In genomic region chr10:15369642-15370211, GRCh38 we compare ENCODE assay signal across 8 cellular contexts. TPM values are rescaled to one million over a fixed set of nuclear protein-coding genes. Genes with fewer than 3 reads are reported as not detected.
DNase-seq lines count a peak whose midpoint lies in the region; ATAC-seq and TF ChIP-seq lines count a peak whose summit lies in the region.

No MANE protein-coding gene starts in this region.

- H3K9me3 Mint-ChIP-seq in dendritic cell treated with granulocyte-macrophage colony-stimulating factor and Interleukin-4, amounts not matched to agents 40 ng/mL and 50 ng/mL, for 4 days: no peaks in the 10 kb centered on the region
- peaks cover 3% of the 10 kb centered on the region for H3K9me3 Mint-ChIP-seq in memory B cell
- H3K9me3 Mint-ChIP-seq in type B pancreatic cell: peaks cover 4% of the 10 kb centered on the region

- H3K9me3 ChIP-seq in MG63: no peaks in the 10 kb centered on the region

- intact Hi-C loops in dendritic cell treated with granulocyte-macrophage colony-stimulating factor and Interleukin-4, amounts not matched to agents 40 ng/mL and 50 ng/mL, for 4 days (cut with micrococcal nuclease): no loop called here

- no peak for TF ChIP-seq CTCF in type B pancreatic cell (conservative IDR thresholded peaks at IDR 0.05)

- ATAC-seq in memory B cell (ENCODE audit: low read depth) (no peak), GM18870 (IDR thresholded peaks at IDR 0.05; ENCODE audit: unreplicated experiment) (no peak), HG03520 (IDR thresholded peaks at IDR 0.05; ENCODE audit: unreplicated experiment) (no peak), HG02610 (IDR thresholded peaks at IDR 0.05; ENCODE audit: unreplicated experiment) (no peak)

- H3K4me1 Mint-ChIP-seq in dendritic cell treated with granulocyte-macrophage colony-stimulating factor and Interleukin-4, amounts not matched to agents 40 ng/mL and 50 ng/mL, for 4 days (ENCODE audit: low read depth): no peaks in the 10 kb centered on the region
- peaks cover 10% of the 10 kb centered on the region for H3K4me1 Mint-ChIP-seq in memory B cell
- H3K4me1 Mint-ChIP-seq in type B pancreatic cell (ENCODE audit: unreplicated experiment): peaks cover 33% of the 10 kb centered on the region

- H3K36me3 ChIP-seq in MG63: peaks cover 10% of the 10 kb centered on the region; the same call in 1 of the 2 replicates

- H3K27ac Mint-ChIP-seq in dendritic cell treated with granulocyte-macrophage colony-stimulating factor and Interleukin-4, amounts not matched to agents 40 ng/mL and 50 ng/mL, for 4 days: no peak overlapping the region
- H3K27ac Mint-ChIP-seq in memory B cell (no peak overlapping the region), type B pancreatic cell (peak overlapping the region; percentile 89)

- H3K27me3 Mint-ChIP-seq in dendritic cell treated with granulocyte-macrophage colony-stimulating factor and Interleukin-4, amounts not matched to agents 40 ng/mL and 50 ng/mL, for 4 days: peaks cover 74% of the 10 kb centered on the region
- H3K27me3 Mint-ChIP-seq in memory B cell: peaks cover 28% of the 10 kb centered on the region
- peaks cover 3% of the 10 kb centered on the region for H3K27me3 Mint-ChIP-seq in type B pancreatic cell

- H3K4me3 ChIP-seq in MG63: peak overlapping the region; percentile 70

- H3K36me3 Mint-ChIP-seq in dendritic cell treated with granulocyte-macrophage colony-stimulating factor and Interleukin-4, amounts not matched to agents 40 ng/mL and 50 ng/mL, for 4 days (ENCODE audit: low read depth): no peaks in the 10 kb centered on the region
- H3K36me3 Mint-ChIP-seq in memory B cell: no peaks in the 10 kb centered on the region
- H3K36me3 Mint-ChIP-seq in type B pancreatic cell: peaks cover 10% of the 10 kb centered on the region

- peak overlapping the region; percentile 30 for H3K4me3 Mint-ChIP-seq in dendritic cell treated with granulocyte-macrophage colony-stimulating factor and Interleukin-4, amounts not matched to agents 40 ng/mL and 50 ng/mL, for 4 days
- H3K4me3 Mint-ChIP-seq in memory B cell: peak overlapping the region; percentile 60
- H3K4me3 Mint-ChIP-seq in type B pancreatic cell: peak overlapping the region; percentile 85

- DNase-seq in C1 segment of cervical spinal cord (lab: John Stamatoyannopoulos, UW): peak in 8 of 14 donors; percentile 22 to 70 (median 40)
- peak; percentile 5 for DNase-seq in MG63
- no peak for DNase-seq in memory B cell (ENCODE audit: low spot score in 2 of 2)
- no peak for DNase-seq in type B pancreatic cell (ENCODE audit: extremely low spot score, unreplicated experiment)

- H3K27me3 ChIP-seq in MG63: no peaks in the 10 kb centered on the region

RNA-seq across cellular contexts. Expression of gene FAM171A1, which starts 1.4 kb away (rescaled TPM):
- total RNA-seq in MG63 (2014; rRNA removed; shearing (Covaris generic); ENCODE audit: low replicate concordance): 26.2 and 27.3 TPM in 2 replicates
- 28.6 and 49.3 TPM in 2 replicates for total RNA-seq in type B pancreatic cell (ENCODE audit: low replicate concordance)

Comparison
In these comparisons a context has a peak if more than half of its experiments do, and no peak if none do; other contexts are left out.
1. DNase-seq: peak in C1 segment of cervical spinal cord (8 of 14) and MG63 (single experiment); none in memory B cell (0 of 2) and type B pancreatic cell (single experiment).
2. H3K4me3 Mint-ChIP-seq: peak in every context shown above with its lines; median percentile 85 in type B pancreatic cell; 60 in memory B cell; 30 in dendritic cell treated with granulocyte-macrophage colony-stimulating factor and Interleukin-4, amounts not matched to agents 40 ng/mL and 50 ng/mL, for 4 days.